14 cellular contexts compared by ENCODE assay signal in the genomic region with DNA sequence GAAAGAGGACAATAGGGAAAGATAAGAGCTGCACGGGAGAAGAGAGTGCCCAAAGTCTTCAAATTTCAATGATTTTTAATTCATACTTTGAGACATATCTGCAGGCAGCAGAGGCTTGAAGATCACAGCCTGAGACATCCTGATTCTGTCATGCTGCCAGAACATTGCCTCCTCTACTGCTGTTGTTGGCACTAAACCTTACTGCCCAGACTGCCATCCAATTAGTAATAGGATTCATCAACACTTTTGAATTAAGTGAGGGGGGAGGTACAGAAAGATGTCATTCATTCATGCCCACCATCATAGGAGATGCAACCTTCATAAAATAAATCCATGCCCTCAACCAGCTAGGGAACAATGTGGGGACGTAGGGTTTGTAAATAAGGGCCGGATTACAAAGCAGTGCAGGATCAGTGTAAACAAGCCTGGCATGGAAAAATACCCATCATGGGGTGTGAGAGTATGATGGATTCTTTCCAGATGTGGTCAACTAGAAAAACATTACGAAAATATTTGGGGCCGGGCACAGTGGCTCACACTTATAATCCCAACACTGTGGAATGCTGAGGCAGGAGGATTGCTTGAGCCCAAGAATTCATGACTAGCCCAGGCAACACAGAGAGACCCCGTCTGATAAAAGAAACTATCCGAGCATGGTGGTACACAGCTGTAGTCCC.
DNase-seq lines count a peak whose midpoint lies in the region; FAIRE-seq lines count a peak whose summit lies in the region.
"Had no signal": no experiment of that assay in that cellular context is flagged by ENCODE, and none has a peak within 500 bp of the region (broad histone marks: within the 10 kb centered on the region; RNA-seq: fewer than 3 reads in every experiment).

No MANE protein-coding gene starts in this region.

- H4K8ac ChIP-seq in neuronal stem cell (ENCODE audit: low read depth, low read length), result no peak overlapping the region

- H3K14ac ChIP-seq in neuronal stem cell (ENCODE audit: low read length), result no peak overlapping the region

- no peak overlapping the region for H3K4me2 ChIP-seq in neuronal stem cell (ENCODE audit: insufficient read depth, low read length, poor library complexity, severe bottlenecking)

- H2BK15ac ChIP-seq in neuronal stem cell (ENCODE audit: low read length), result no peak overlapping the region

- no peak overlapping the region for H4K91ac ChIP-seq in neuronal stem cell (ENCODE audit: low read depth, low read length, poor library complexity)

- H2BK120ac ChIP-seq in neuronal stem cell (ENCODE audit: low read depth, low read length), result no peak overlapping the region

- H3K23ac ChIP-seq in neuronal stem cell (ENCODE audit: low read depth, low read length, poor library complexity), result no peak overlapping the region

- no peak overlapping the region for H3K18ac ChIP-seq in neuronal stem cell (ENCODE audit: low read length)

- H3K9me3 ChIP-seq in adipocyte (ENCODE audit: control insufficient read depth, low read length), result no peaks in the 10 kb centered on the region
- H3K9me3 ChIP-seq in neuronal stem cell (replicated peaks in 1 of 2; ENCODE audit: control insufficient read depth in 2 of 2, insufficient read depth in 1 of 2, low read depth in 1 of 2, low read length in 2 of 2), result no peaks in the 10 kb centered on the region

- no peaks in the 10 kb centered on the region for H3K27me3 ChIP-seq in adipocyte (replicated peaks; ENCODE audit: control insufficient read depth, insufficient read depth, low read length)
- no peaks in the 10 kb centered on the region for H3K27me3 ChIP-seq in neuronal stem cell (ENCODE audit: control insufficient read depth in 3 of 3, insufficient read depth in 3 of 3, low read depth in 1 of 3, low read length in 3 of 3)

- no peak for FAIRE-seq in urothelium cell line (lab: Jason Lieb, UNC)

- DNase-seq in DMS 273 (lab: John Stamatoyannopoulos, UW; ENCODE audit: unreplicated experiment) (peak; percentile 9), DMS 273 treated with DMSO at 0.1 percent for 48 hours (lab: John Stamatoyannopoulos, UW) (no peak), adipocyte (ENCODE audit: low read depth) (peak; percentile 89), foreskin melanocyte (peak; percentile 34), urothelium cell line (ENCODE audit: low spot score) (peak; percentile 61), HuH-7.5 (ENCODE audit: low spot score) (no peak), COLO829 (ENCODE audit: low spot score) (no peak), neuronal stem cell (ENCODE audit: low spot score) (no peak)
- DNase-seq: activated gamma-delta T cell treated with Interleukin-2 at 50 U/mL for 16 hours; COR-L47; NCI-H2171; stimulated activated naive CD8-positive, alpha-beta T cell treated with anti-CD3 and anti-CD28 coated beads, Interleukin-15, Interleukin-2, amounts not matched to agents 100 U/mL and 50 U/mL, for 24 hours had no signal

- no peak overlapping the region for H3K4ac ChIP-seq in neuronal stem cell (ENCODE audit: low read length)

- H3K4me1 ChIP-seq in adipocyte (ENCODE audit: control insufficient read depth, insufficient read depth, low read length) (peaks cover 12% of the 10 kb centered on the region), neuronal stem cell (ENCODE audit: control insufficient read depth in 2 of 2, insufficient read depth in 1 of 2, low read depth in 1 of 2, low read length in 2 of 2) (no peaks in the 10 kb centered on the region)

- H3K36me3 ChIP-seq in adipocyte (ENCODE audit: control insufficient read depth, insufficient read depth, low read length, severe bottlenecking) (no peaks in the 10 kb centered on the region), neuronal stem cell (replicated peaks in 1 of 2; ENCODE audit: control insufficient read depth in 2 of 2, insufficient read depth in 2 of 2, low read length in 2 of 2) (no peaks in the 10 kb centered on the region)

- H3K9ac ChIP-seq in adipocyte (ENCODE audit: low read length) (no peak overlapping the region), neuronal stem cell (ENCODE audit: low read depth, low read length, poor library complexity) (no peak overlapping the region)

- no peak overlapping the region for H2BK12ac ChIP-seq in neuronal stem cell (ENCODE audit: low read length)

- H3K4me3 ChIP-seq in adipocyte (ENCODE audit: low read length) (no peak overlapping the region), neuronal stem cell (ENCODE audit: low read length in 2 of 2) (no peak overlapping the region)
- H3K4me3 ChIP-seq: lung had no signal

- H3K27ac ChIP-seq in neuronal stem cell (replicated peaks; ENCODE audit: low read length), result no peak overlapping the region
- H3K27ac ChIP-seq: 22Rv1 had no signal

- H2BK5ac ChIP-seq in neuronal stem cell (ENCODE audit: low read length), result no peak overlapping the region

- H3K79me1 ChIP-seq in neuronal stem cell (ENCODE audit: low read depth, low read length), result no peaks in the 10 kb centered on the region

- H2AFZ ChIP-seq in neuronal stem cell (ENCODE audit: low read length), result no peak overlapping the region

- H2AK5ac ChIP-seq in neuronal stem cell (ENCODE audit: low read depth, low read length), result no peak overlapping the region

- WGBS in neuronal stem cell (ENCODE audit: extremely low coverage in 2 of 2, insufficient read length in 2 of 2, insufficient replicate concordance in 1 of 2), 2 donors, result no CpG with 5 or more reads among the region's 7 CpGs

Comparison
In these comparisons a context has a peak if more than half of its experiments do, and no peak if none do; other contexts are left out.
1. DNase-seq: peak in DMS 273 (single experiment), adipocyte (single experiment), foreskin melanocyte (single experiment) and urothelium cell line (single experiment); none in DMS 273 treated with DMSO at 0.1 percent for 48 hours (single experiment), HuH-7.5 (single experiment), COLO829 (single experiment) and neuronal stem cell (single experiment).